10 cellular contexts compared by ENCODE assay signal in genomic region chr12:64733857-64734256, GRCh38. TPM values are rescaled to one million over a fixed set of nuclear protein-coding genes. Genes with fewer than 3 reads are reported as not detected.
A peak's percentile ranks its signal among the peaks of the same experiment; 100 is the strongest.
DNase-seq lines count a peak whose midpoint lies in the region; ATAC-seq and TF ChIP-seq lines count a peak whose summit lies in the region.
"Had no signal": no experiment of that assay in that cellular context is flagged by ENCODE, and none has a peak within 500 bp of the region (broad histone marks: within the 10 kb centered on the region; RNA-seq: fewer than 3 reads in every experiment).

No MANE protein-coding gene starts in this region.

- peak overlapping the region; percentile 15; the same call in 1 of the 2 replicates for H3K27ac ChIP-seq in 22Rv1
- peak overlapping the region; percentile 70 to 84 for H3K27ac ChIP-seq in right atrium auricular region
- H3K27ac ChIP-seq: lower lobe of right lung had no signal

- no peak for ATAC-seq in GM18498 (IDR thresholded peaks at IDR 0.05; ENCODE audit: unreplicated experiment)
- ATAC-seq in sciatic nerve: no peak

- no peak overlapping the region for H3K4me3 ChIP-seq in right atrium auricular region
- H3K4me3 ChIP-seq: lower lobe of right lung had no signal

- no peaks in the 10 kb centered on the region for H3K9me3 ChIP-seq in right atrium auricular region
- H3K9me3 ChIP-seq: lower lobe of right lung had no signal

- TF ChIP-seq CTCF in 22Rv1 (IDR thresholded peaks at IDR 0.05) (no peak), right atrium auricular region (IDR thresholded peaks at IDR 0.05) (no peak)

- peaks cover 48% of the 10 kb centered on the region for H3K36me3 ChIP-seq in right atrium auricular region

- intact Hi-C loops in sciatic nerve (cut with DNase I): no loop called here

- peaks cover 0 to 19% of the 10 kb centered on the region in 2 donors for H3K4me1 ChIP-seq in right atrium auricular region

- DNase-seq in LHCN-M2 (ENCODE audit: low read depth): peak; percentile 95
- peak; percentile 100 for DNase-seq in T1000 (lab: John Stamatoyannopoulos, UW)
- peak; percentile 64 for DNase-seq in right atrium auricular region (ENCODE audit: low spot score)
- no peak for DNase-seq in RPMI8226
- no peak for DNase-seq in AG08396 (ENCODE audit: low spot score)
- no peak for DNase-seq in sciatic nerve (ENCODE audit: low spot score)
- DNase-seq: lower lobe of right lung, NCI-H1436 treated with DMSO at 0.1 percent for 48 hours had no signal

- H3K27me3 ChIP-seq in right atrium auricular region: no peaks in the 10 kb centered on the region

RNA-seq across cellular contexts. Expression of gene GNS, which starts 25.3 kb away (rescaled TPM):
- total RNA-seq in LHCN-M2 (2014; rRNA removed): 159 and 181 TPM in 2 replicates
- polyA plus RNA-seq in LHCN-M2 (2012): 72.4 TPM
- total RNA-seq in right atrium auricular region: 100 to 1,000 TPM in 1 of 2 donors, 10 to 100 TPM in 1; 76.5 to 106 TPM
- total RNA-seq in sciatic nerve: 82.8 TPM

Comparison
In these comparisons a context has a peak if more than half of its experiments do, and no peak if none do; other contexts are left out.
1. DNase-seq: peak in LHCN-M2 (single experiment), T1000 (single experiment) and right atrium auricular region (single experiment); none in RPMI8226 (single experiment), AG08396 (single experiment) and sciatic nerve (single experiment).